In the genomic region with DNA sequence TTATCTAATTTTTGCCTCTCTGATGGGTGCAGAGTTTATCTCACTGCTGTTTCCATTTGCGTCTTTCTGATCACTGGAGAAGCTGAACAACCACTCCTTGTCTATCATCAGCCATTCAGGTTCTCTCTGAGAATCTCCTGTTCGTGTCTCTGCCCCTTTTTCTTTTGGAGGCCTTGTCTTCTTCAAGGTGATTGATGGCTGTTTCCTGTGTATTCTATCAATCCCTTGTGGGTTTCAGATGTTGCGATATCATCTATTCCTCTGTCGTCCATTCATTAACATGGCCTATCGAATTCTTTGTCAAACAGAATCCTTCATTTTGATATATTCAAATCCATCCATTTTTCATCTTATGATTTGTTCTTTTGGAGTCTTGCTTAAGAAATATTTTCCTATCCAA, we compare ENCODE assay signal across 23 cellular contexts.
DNase-seq lines count a peak whose midpoint lies in the region; ATAC-seq and TF ChIP-seq lines count a peak whose summit lies in the region.
"Had no signal": no experiment of that assay in that cellular context is flagged by ENCODE, and none has a peak within 500 bp of the region (broad histone marks: within the 10 kb centered on the region; RNA-seq: fewer than 3 reads in every experiment).

No MANE protein-coding gene starts in this region.

- no peak overlapping the region for H2BK5ac ChIP-seq in trophoblast cell (ENCODE audit: low read depth, low read length, poor library complexity)

- no peak for DNase-seq in CD4-positive, CD25-positive, alpha-beta regulatory T cell
- DNase-seq in CD8-positive, alpha-beta T cell = no peak
- DNase-seq in T-helper 17 cell (no peak), trophoblast cell (no peak), progenitor cell of endocrine pancreas (ENCODE audit: low spot score, unreplicated experiment) (no peak)
- DNase-seq in naive thymus-derived CD4-positive, alpha-beta T cell = no peak
- DNase-seq: 8988T, ACHN, AML-193, BE2C, DMS 273 treated with DMSO at 0.1 percent for 48 hours, DMS79, EL, GDM1, H9 had no signal

- H3K4me3 ChIP-seq in CD4-positive, CD25-positive, alpha-beta regulatory T cell (ENCODE audit: low read depth, low read length) = no peak overlapping the region
- no peak overlapping the region for H3K4me3 ChIP-seq in CD8-positive, alpha-beta T cell (ENCODE audit: low read depth, low read length)
- no peak overlapping the region for H3K4me3 ChIP-seq in naive thymus-derived CD4-positive, alpha-beta T cell (ENCODE audit: low read length)
- H3K4me3 ChIP-seq in gastroesophageal sphincter (no peak overlapping the region), trophoblast cell (ENCODE audit: low read depth, low read length) (no peak overlapping the region)
- H3K4me3 ChIP-seq: A549; BLaER1 treated with 17β-estradiol and CSF1 and Interleukin-3, amounts not matched to agents 10 nM and 100 nM; GM12878; GM23338 had no signal

- intact Hi-C loops in CD8-positive, alpha-beta T cell (cut with DNase I, micrococcal nuclease) = loop anchor here (5.0 to 10.0 kb wide), 4 partner anchors 98 to 1488 kb away; partner anchors contain the start of genes FAM53A (in 2 of the 2), HTT (in 1 of the 2), HTT-AS (in 1 of the 2) and LETM1 (in 1 of the 2)
- intact Hi-C loops in naive thymus-derived CD4-positive, alpha-beta T cell (cut with micrococcal nuclease) = no loop called here

- no peak for TF ChIP-seq POLR2A in gastroesophageal sphincter (IDR thresholded peaks at IDR 0.05)

- peak overlapping the region in 2 of 4 donors; percentile 61 to 86 for H3K4me3 Mint-ChIP-seq in CD4-positive, CD25-positive, alpha-beta regulatory T cell
- H3K4me3 Mint-ChIP-seq in CD8-positive, alpha-beta T cell = no peak overlapping the region
- H3K4me3 Mint-ChIP-seq in T-helper 17 cell (no peak overlapping the region), progenitor cell of endocrine pancreas (ENCODE audit: low read depth) (no peak overlapping the region)
- H3K4me3 Mint-ChIP-seq in naive thymus-derived CD4-positive, alpha-beta T cell = no peak overlapping the region
- H3K4me3 Mint-ChIP-seq: CD14-positive monocyte, GM23338, H9 had no signal

- no peaks in the 10 kb centered on the region for H3K36me3 Mint-ChIP-seq in CD4-positive, CD25-positive, alpha-beta regulatory T cell
- H3K36me3 Mint-ChIP-seq in CD8-positive, alpha-beta T cell = no peaks in the 10 kb centered on the region
- peaks cover 2% of the 10 kb centered on the region for H3K36me3 Mint-ChIP-seq in T-helper 17 cell (ENCODE audit: low read depth)
- no peaks in the 10 kb centered on the region for H3K36me3 Mint-ChIP-seq in naive thymus-derived CD4-positive, alpha-beta T cell
- no peaks in the 10 kb centered on the region for H3K36me3 Mint-ChIP-seq in progenitor cell of endocrine pancreas (ENCODE audit: insufficient read depth)
- H3K36me3 Mint-ChIP-seq: CD14-positive monocyte had no signal

- H2BK120ac ChIP-seq in trophoblast cell (ENCODE audit: insufficient read depth, low read length, poor library complexity) = no peak overlapping the region

- peaks cover 3 to 8% (median 5%) of the 10 kb centered on the region in 4 donors for H3K4me1 Mint-ChIP-seq in CD4-positive, CD25-positive, alpha-beta regulatory T cell
- H3K4me1 Mint-ChIP-seq in CD8-positive, alpha-beta T cell (ENCODE audit: low read depth) = peaks cover 6% of the 10 kb centered on the region
- H3K4me1 Mint-ChIP-seq in T-helper 17 cell = peaks cover 5% of the 10 kb centered on the region
- H3K4me1 Mint-ChIP-seq in naive thymus-derived CD4-positive, alpha-beta T cell = peaks cover 0 to 14% (median 5%) of the 10 kb centered on the region in 7 donors
- no peaks in the 10 kb centered on the region for H3K4me1 Mint-ChIP-seq in progenitor cell of endocrine pancreas (ENCODE audit: low read depth)

- H3K36me3 ChIP-seq in CD4-positive, CD25-positive, alpha-beta regulatory T cell (ENCODE audit: control insufficient read depth, insufficient read depth, low read length) = no peaks in the 10 kb centered on the region
- no peaks in the 10 kb centered on the region for H3K36me3 ChIP-seq in CD8-positive, alpha-beta T cell (ENCODE audit: insufficient read depth, low read length)
- peaks cover 0 to 4% (median 0%) of the 10 kb centered on the region in 3 experiments for H3K36me3 ChIP-seq in naive thymus-derived CD4-positive, alpha-beta T cell (ENCODE audit: control insufficient read depth in 2 of 3, insufficient read depth in 3 of 3, low read length in 3 of 3)
- H3K36me3 ChIP-seq in gastroesophageal sphincter (no peaks in the 10 kb centered on the region), trophoblast cell (ENCODE audit: control insufficient read depth in 1 of 2, insufficient read depth in 2 of 2, low read length in 2 of 2) (no peaks in the 10 kb centered on the region)
- H3K36me3 ChIP-seq: BE2C; BLaER1 treated with 17β-estradiol and CSF1 and Interleukin-3, amounts not matched to agents 10 nM and 100 nM had no signal

- CTCF ChIA-PET in CD8-positive, alpha-beta T cell (lab: Charles Lee) = interaction anchor here (0.5 kb wide), 1 partner anchor 15 kb away, joined by 5 read pairs; no protein-coding TSS in a partner anchor
- CTCF ChIA-PET in naive thymus-derived CD4-positive, alpha-beta T cell (lab: Charles Lee) = no interaction called here

- H4K12ac ChIP-seq in trophoblast cell (ENCODE audit: low read depth, low read length) = no peak overlapping the region

- H3K23ac ChIP-seq in trophoblast cell (ENCODE audit: low read length) = no peak overlapping the region

- H4K8ac ChIP-seq in trophoblast cell (ENCODE audit: low read depth, low read length) = no peak overlapping the region

- H3K9ac ChIP-seq in trophoblast cell (ENCODE audit: low read length) = no peak overlapping the region
- H3K9ac ChIP-seq: BLaER1 treated with 17β-estradiol and CSF1 and Interleukin-3, amounts not matched to agents 10 nM and 100 nM had no signal

- no peak overlapping the region for H2BK12ac ChIP-seq in trophoblast cell (ENCODE audit: low read length)

- H3K27me3 ChIP-seq in CD4-positive, CD25-positive, alpha-beta regulatory T cell (ENCODE audit: control insufficient read depth, insufficient read depth, low read length) = no peaks in the 10 kb centered on the region
- no peaks in the 10 kb centered on the region for H3K27me3 ChIP-seq in CD8-positive, alpha-beta T cell (ENCODE audit: insufficient read depth, low read length)
- no peaks in the 10 kb centered on the region for H3K27me3 ChIP-seq in naive thymus-derived CD4-positive, alpha-beta T cell (ENCODE audit: control insufficient read depth in 2 of 2, insufficient read depth in 2 of 2, low read length in 2 of 2)
- peaks cover 9% of the 10 kb centered on the region for H3K27me3 ChIP-seq in gastroesophageal sphincter
- peaks cover 5% of the 10 kb centered on the region for H3K27me3 ChIP-seq in trophoblast cell (ENCODE audit: insufficient read depth, low read length)
- H3K27me3 ChIP-seq: BLaER1 treated with 17β-estradiol and CSF1 and Interleukin-3, amounts not matched to agents 10 nM and 100 nM had no signal

- peaks cover 2% of the 10 kb centered on the region for H3K79me1 ChIP-seq in trophoblast cell (ENCODE audit: low read length)

- no peak overlapping the region for H3K18ac ChIP-seq in trophoblast cell (ENCODE audit: low read length)

- peaks cover 5 to 8% of the 10 kb centered on the region in 2 experiments for H3K9me3 ChIP-seq in CD4-positive, CD25-positive, alpha-beta regulatory T cell (ENCODE audit: control insufficient read depth in 2 of 2, low read length in 2 of 2)
- peaks cover 4% of the 10 kb centered on the region for H3K9me3 ChIP-seq in CD8-positive, alpha-beta T cell (ENCODE audit: low read length)
- no peaks in the 10 kb centered on the region for H3K9me3 ChIP-seq in T-helper 17 cell (ENCODE audit: control insufficient read depth, low read length, poor library complexity, severe bottlenecking)
- H3K9me3 ChIP-seq in naive thymus-derived CD4-positive, alpha-beta T cell (ENCODE audit: control insufficient read depth in 2 of 3, low read length in 3 of 3) = peaks cover 0 to 5% (median 0%) of the 10 kb centered on the region in 3 experiments
- H3K9me3 ChIP-seq in gastroesophageal sphincter = peaks cover 0 to 6% (median 0%) of the 10 kb centered on the region in 3 donors
- peaks cover 14% of the 10 kb centered on the region for H3K9me3 ChIP-seq in trophoblast cell (ENCODE audit: insufficient read depth, low read depth, low read length)
- H3K9me3 ChIP-seq: BE2C had no signal

- no peak for TF ChIP-seq CTCF in CD8-positive, alpha-beta T cell (IDR thresholded peaks at IDR 0.05)
- no peak for TF ChIP-seq CTCF in gastroesophageal sphincter (IDR thresholded peaks at IDR 0.05)
- TF ChIP-seq CTCF in progenitor cell of endocrine pancreas (IDR thresholded peaks at IDR 0.05; ENCODE audit: unreplicated experiment) = no peak

- POLR2A ChIA-PET in CD8-positive, alpha-beta T cell (lab: Charles Lee) = no interaction called here
- POLR2A ChIA-PET in naive thymus-derived CD4-positive, alpha-beta T cell (lab: Charles Lee) = no interaction called here

- peaks cover 0 to 9% (median 4%) of the 10 kb centered on the region in 7 donors for H3K9me3 Mint-ChIP-seq in CD4-positive, CD25-positive, alpha-beta regulatory T cell
- peaks cover 11% of the 10 kb centered on the region for H3K9me3 Mint-ChIP-seq in CD8-positive, alpha-beta T cell
- peaks cover 0 to 16% (median 7%) of the 10 kb centered on the region in 11 donors for H3K9me3 Mint-ChIP-seq in naive thymus-derived CD4-positive, alpha-beta T cell
- H3K9me3 Mint-ChIP-seq in progenitor cell of endocrine pancreas (ENCODE audit: low read depth) = peaks cover 8% of the 10 kb centered on the region

- TF ChIP-seq EP300 in gastroesophageal sphincter (IDR thresholded peaks at IDR 0.05) = no peak

- no peaks in the 10 kb centered on the region for H3K4me1 ChIP-seq in CD4-positive, CD25-positive, alpha-beta regulatory T cell (ENCODE audit: control insufficient read depth, insufficient read depth, low read length, poor library complexity, severe bottlenecking)
- H3K4me1 ChIP-seq in CD8-positive, alpha-beta T cell (ENCODE audit: insufficient read depth, low read length) = no peaks in the 10 kb centered on the region
- H3K4me1 ChIP-seq in naive thymus-derived CD4-positive, alpha-beta T cell (ENCODE audit: control insufficient read depth in 2 of 2, insufficient read depth in 2 of 2, low read length in 2 of 2) = no peaks in the 10 kb centered on the region
- peaks cover 0 to 17% (median 0%) of the 10 kb centered on the region in 3 donors for H3K4me1 ChIP-seq in gastroesophageal sphincter
- peaks cover 5 to 8% of the 10 kb centered on the region in 2 experiments for H3K4me1 ChIP-seq in trophoblast cell (ENCODE audit: control insufficient read depth in 1 of 2, insufficient read depth in 2 of 2, low read length in 2 of 2)

- no peak overlapping the region for H4K91ac ChIP-seq in trophoblast cell (ENCODE audit: low read depth, low read length)

- H2AFZ ChIP-seq in trophoblast cell (ENCODE audit: insufficient read depth, low read length, poor library complexity) = no peak overlapping the region
- H2AFZ ChIP-seq: GM23338 had no signal

- no peak overlapping the region for H2AK5ac ChIP-seq in trophoblast cell (ENCODE audit: low read length)

- H3K79me2 ChIP-seq in trophoblast cell (ENCODE audit: control insufficient read depth, insufficient read depth, low read length, poor library complexity) = no peaks in the 10 kb centered on the region

- H3K4ac ChIP-seq in trophoblast cell (ENCODE audit: low read depth, low read length) = no peak overlapping the region

- peak overlapping the region in 2 of 3 donors; percentile 61 to 74 for H3K27ac Mint-ChIP-seq in CD4-positive, CD25-positive, alpha-beta regulatory T cell
- H3K27ac Mint-ChIP-seq in CD8-positive, alpha-beta T cell = peak overlapping the region; percentile 6
- H3K27ac Mint-ChIP-seq in T-helper 17 cell (peak overlapping the region; percentile 51), progenitor cell of endocrine pancreas (no peak overlapping the region)
- peak overlapping the region in 6 of 9 donors; percentile 3 to 81 (median 53) for H3K27ac Mint-ChIP-seq in naive thymus-derived CD4-positive, alpha-beta T cell
- H3K27ac Mint-ChIP-seq: CD14-positive monocyte, GM23338 had no signal

- H3K14ac ChIP-seq in trophoblast cell (ENCODE audit: low read length) = no peak overlapping the region

- H3K27ac ChIP-seq in CD4-positive, CD25-positive, alpha-beta regulatory T cell (ENCODE audit: insufficient read depth, low read length, poor library complexity, severe bottlenecking) = no peak overlapping the region
- no peak overlapping the region for H3K27ac ChIP-seq in CD8-positive, alpha-beta T cell (ENCODE audit: low read depth, low read length)
- H3K27ac ChIP-seq in naive thymus-derived CD4-positive, alpha-beta T cell (ENCODE audit: low read depth, low read length) = no peak overlapping the region
- no peak overlapping the region for H3K27ac ChIP-seq in gastroesophageal sphincter
- H3K27ac ChIP-seq in trophoblast cell (ENCODE audit: low read depth, low read length) = no peak overlapping the region
- H3K27ac ChIP-seq: A549; BLaER1 treated with 17β-estradiol and CSF1 and Interleukin-3, amounts not matched to agents 10 nM and 100 nM had no signal

- H3K4me2 ChIP-seq in trophoblast cell (ENCODE audit: low read length) = no peak overlapping the region
- H3K4me2 ChIP-seq: A549, GM23338 had no signal

- 63 to 67% methylated on average over 3 to 5 of the region's 5 CpGs for WGBS in gastroesophageal sphincter (ENCODE audit: low coverage in 1 of 2), 2 donors
- WGBS in trophoblast cell (ENCODE audit: extremely low coverage, insufficient coverage, insufficient read length) = no CpG with 5 or more reads among the region's 5 CpGs

- no peak for ATAC-seq in CD4-positive, CD25-positive, alpha-beta regulatory T cell (ENCODE audit: low read depth in 2 of 2)
- no peak for ATAC-seq in CD8-positive, alpha-beta T cell
- no peak for ATAC-seq in T-helper 17 cell
- no peak for ATAC-seq in naive thymus-derived CD4-positive, alpha-beta T cell
- no peak for ATAC-seq in gastroesophageal sphincter
- ATAC-seq in GM21381 (IDR thresholded peaks at IDR 0.05; ENCODE audit: unreplicated experiment) = no peak
- ATAC-seq: A549, GM12878, GM23338, HCT116 had no signal

- peaks cover 4% of the 10 kb centered on the region for H3K27me3 Mint-ChIP-seq in CD4-positive, CD25-positive, alpha-beta regulatory T cell
- no peaks in the 10 kb centered on the region for H3K27me3 Mint-ChIP-seq in CD8-positive, alpha-beta T cell (ENCODE audit: low read depth)
- H3K27me3 Mint-ChIP-seq in T-helper 17 cell (no peaks in the 10 kb centered on the region), progenitor cell of endocrine pancreas (peaks cover 36% of the 10 kb centered on the region)
- peaks cover 0 to 8% (median 0%) of the 10 kb centered on the region in 5 donors for H3K27me3 Mint-ChIP-seq in naive thymus-derived CD4-positive, alpha-beta T cell

Comparison
In these comparisons a context has a peak if more than half of its experiments do, and no peak if none do; other contexts are left out.
1. intact Hi-C loops: an anchor here in CD8-positive, alpha-beta T cell (5.0 to 10.0 kb wide); none called in naive thymus-derived CD4-positive, alpha-beta T cell.